1 cellular context compared by ENCODE assay signal in the genomic region with DNA sequence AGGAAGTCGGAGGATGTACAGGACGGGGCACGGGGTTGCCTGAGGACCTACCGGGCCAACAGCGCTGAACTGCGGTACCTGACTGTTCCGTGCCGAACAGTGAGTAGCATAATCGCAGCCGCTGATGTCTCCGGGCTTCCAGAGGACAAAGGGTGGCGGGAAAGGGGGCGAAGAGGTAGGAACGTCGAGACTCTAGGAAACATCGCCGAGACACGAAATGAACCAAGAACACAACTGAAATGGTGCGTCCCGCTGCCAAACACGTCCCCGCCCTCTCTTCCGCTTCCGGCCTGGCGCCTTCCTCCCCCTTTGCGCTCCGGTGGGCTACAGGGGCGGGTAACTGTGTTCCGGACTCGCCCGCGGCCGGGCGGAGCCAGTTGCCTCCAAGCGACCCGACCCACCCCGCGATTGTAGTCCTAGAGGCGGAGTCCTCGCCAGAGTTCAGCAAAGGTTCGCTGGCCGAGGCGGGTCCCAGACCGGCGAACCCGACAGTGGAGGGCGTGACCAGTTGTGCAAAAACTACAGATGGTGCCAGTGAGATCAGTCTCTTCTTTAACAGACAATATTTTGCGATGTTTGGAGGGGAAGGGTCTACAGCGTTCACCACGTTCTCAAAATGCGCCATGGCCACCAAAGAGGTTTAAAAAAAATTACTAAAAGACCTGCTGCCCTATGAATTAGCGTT.
TF ChIP-seq lines count a peak whose summit lies in the region.

A gene (minus strand): TSS at position 257 of the 685 bp plus-strand sequence. CDS start 54 bp downstream, at position 203.

TF ChIP-seq in K562, 482 proteins besides CTCF, POLR2A, EP300 and RAD21 (continued from another document and continues in another):
- TF ChIP-seq KHSRP (IDR thresholded peaks at IDR 0.05) (no peak), C11orf30 (IDR thresholded peaks at IDR 0.05; ENCODE audit: low read depth) (peak; percentile 96), ZNF696 (CRISPR knock-in tag; conservative IDR thresholded peaks at IDR 0.05) (no peak), ETV1 (tag; conservative IDR thresholded peaks at IDR 0.05; ENCODE audit: low read depth) (peak; percentile 87), CEBPB (tag; IDR thresholded peaks at IDR 0.05) (peak; percentile 55; the same call in 1 of the 2 replicates), RB1 (IDR thresholded peaks at IDR 0.05; ENCODE audit: low read depth) (peak; percentile 93), MIER1 (IDR thresholded peaks at IDR 0.05; ENCODE audit: low read depth) (no peak), ZFX (CRISPR knock-in tag; IDR thresholded peaks at IDR 0.05) (peak; percentile 60), NFIC (IDR thresholded peaks at IDR 0.05) (peak; percentile 61), FOXA1 (IDR thresholded peaks at IDR 0.05; ENCODE audit: borderline replicate concordance) (no peak), ZNF778 (CRISPR knock-in tag; IDR thresholded peaks at IDR 0.05) (no peak), NCOA1 (IDR thresholded peaks at IDR 0.05; ENCODE audit: low read depth) (peak; percentile 98), ZNF57 (CRISPR knock-in tag; IDR thresholded peaks at IDR 0.05) (no peak), TRIM24 (IDR thresholded peaks at IDR 0.05) (peak in 1 of 2 experiments; percentile 99; a peak in 3 of 4 replicates), POLR3G (IDR thresholded peaks at IDR 0.05; ENCODE audit: extremely low read depth, insufficient read length, insufficient replicate concordance) (no peak), SRSF3 (IDR thresholded peaks at IDR 0.05; ENCODE audit: insufficient read depth, low read length) (no peak), CREB1 (IDR thresholded peaks at IDR 0.05) (no peak), CREB1 (CRISPR knock-in tag; IDR thresholded peaks at IDR 0.05) (peak; percentile 68), BDP1 (IDR thresholded peaks at IDR 0.05; ENCODE audit: insufficient read depth, insufficient read length) (no peak), HDAC2 (IDR thresholded peaks at IDR 0.05) (peak; percentile 65; the same call in 1 of the 2 replicates), ESRRA (IDR thresholded peaks at IDR 0.05; ENCODE audit: borderline replicate concordance, low read depth) (peak; percentile 83), L3MBTL2 (IDR thresholded peaks at IDR 0.05) (peak; percentile 73), TARDBP (IDR thresholded peaks at IDR 0.05) (peak; percentile 72; the same call in 1 of the 2 replicates), TBL1XR1 (IDR thresholded peaks at IDR 0.05; ENCODE audit: low read length in 2 of 2) (peak; percentile 46 to 64; a peak in 2 of 4 replicates), HDAC1 (IDR thresholded peaks at IDR 0.05) (peak in 1 of 2 experiments; percentile 66; a peak in 2 of 4 replicates), MAZ (CRISPR knock-in tag; conservative IDR thresholded peaks at IDR 0.05 in 1 of 2, IDR thresholded peaks at IDR 0.05 in 1 of 2) (peak; percentile 75 to 83), HCFC1 (IDR thresholded peaks at IDR 0.05; ENCODE audit: low read depth, low read length) (peak; percentile 89), SREBF1 (IDR thresholded peaks at IDR 0.05; ENCODE audit: borderline replicate concordance, low read depth, low read length) (0 out of 2 replicates have a peak, but pooled peaks have one; percentile 48), HOXB6 (CRISPR knock-in tag; IDR thresholded peaks at IDR 0.05; ENCODE audit: borderline replicate concordance) (no peak), U2AF2 (optimal IDR thresholded peaks at IDR 0.05; ENCODE audit: low read depth, low read length) (no peak), CBX1 (IDR thresholded peaks at IDR 0.05; ENCODE audit: low read depth) (peak; percentile 74; the same call in 1 of the 2 replicates), CREM (IDR thresholded peaks at IDR 0.05; ENCODE audit: low read depth) (peak; percentile 70; the same call in 1 of the 2 replicates), GATAD2B (IDR thresholded peaks at IDR 0.05; ENCODE audit: borderline replicate concordance) (0 out of 2 replicates have a peak, but pooled peaks have one; percentile 23), GABPB2 (CRISPR knock-in tag; conservative IDR thresholded peaks at IDR 0.05) (no peak)
- TF ChIP-seq, protein P1, sequence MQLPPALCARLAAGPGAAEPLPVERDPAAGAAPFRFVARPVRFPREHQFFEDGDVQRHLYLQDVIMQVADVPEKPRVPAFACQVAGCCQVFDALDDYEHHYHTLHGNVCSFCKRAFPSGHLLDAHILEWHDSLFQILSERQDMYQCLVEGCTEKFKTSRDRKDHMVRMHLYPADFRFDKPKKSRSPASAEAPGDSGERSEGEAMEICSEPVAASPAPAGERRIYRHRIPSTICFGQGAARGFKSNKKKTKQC (CRISPR knock-in tag; IDR thresholded peaks at IDR 0.05): 0 out of 2 replicates have a peak, but pooled peaks have one; percentile 52
- TF ChIP-seq, protein P2, sequence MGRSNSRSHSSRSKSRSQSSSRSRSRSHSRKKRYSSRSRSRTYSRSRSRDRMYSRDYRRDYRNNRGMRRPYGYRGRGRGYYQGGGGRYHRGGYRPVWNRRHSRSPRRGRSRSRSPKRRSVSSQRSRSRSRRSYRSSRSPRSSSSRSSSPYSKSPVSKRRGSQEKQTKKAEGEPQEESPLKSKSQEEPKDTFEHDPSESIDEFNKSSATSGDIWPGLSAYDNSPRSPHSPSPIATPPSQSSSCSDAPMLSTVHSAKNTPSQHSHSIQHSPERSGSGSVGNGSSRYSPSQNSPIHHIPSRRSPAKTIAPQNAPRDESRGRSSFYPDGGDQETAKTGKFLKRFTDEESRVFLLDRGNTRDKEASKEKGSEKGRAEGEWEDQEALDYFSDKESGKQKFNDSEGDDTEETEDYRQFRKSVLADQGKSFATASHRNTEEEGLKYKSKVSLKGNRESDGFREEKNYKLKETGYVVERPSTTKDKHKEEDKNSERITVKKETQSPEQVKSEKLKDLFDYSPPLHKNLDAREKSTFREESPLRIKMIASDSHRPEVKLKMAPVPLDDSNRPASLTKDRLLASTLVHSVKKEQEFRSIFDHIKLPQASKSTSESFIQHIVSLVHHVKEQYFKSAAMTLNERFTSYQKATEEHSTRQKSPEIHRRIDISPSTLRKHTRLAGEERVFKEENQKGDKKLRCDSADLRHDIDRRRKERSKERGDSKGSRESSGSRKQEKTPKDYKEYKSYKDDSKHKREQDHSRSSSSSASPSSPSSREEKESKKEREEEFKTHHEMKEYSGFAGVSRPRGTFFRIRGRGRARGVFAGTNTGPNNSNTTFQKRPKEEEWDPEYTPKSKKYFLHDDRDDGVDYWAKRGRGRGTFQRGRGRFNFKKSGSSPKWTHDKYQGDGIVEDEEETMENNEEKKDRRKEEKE (IDR thresholded peaks at IDR 0.05; ENCODE audit: borderline replicate concordance in 1 of 2, control insufficient read depth in 1 of 2, low read depth in 2 of 2, low read length in 1 of 2): peak in 1 of 2 experiments; percentile 87; a peak in 1 of 4 replicates
- TF ChIP-seq, protein P3, sequence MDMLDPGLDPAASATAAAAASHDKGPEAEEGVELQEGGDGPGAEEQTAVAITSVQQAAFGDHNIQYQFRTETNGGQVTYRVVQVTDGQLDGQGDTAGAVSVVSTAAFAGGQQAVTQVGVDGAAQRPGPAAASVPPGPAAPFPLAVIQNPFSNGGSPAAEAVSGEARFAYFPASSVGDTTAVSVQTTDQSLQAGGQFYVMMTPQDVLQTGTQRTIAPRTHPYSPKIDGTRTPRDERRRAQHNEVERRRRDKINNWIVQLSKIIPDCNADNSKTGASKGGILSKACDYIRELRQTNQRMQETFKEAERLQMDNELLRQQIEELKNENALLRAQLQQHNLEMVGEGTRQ (CRISPR knock-in tag; IDR thresholded peaks at IDR 0.05): no peak
- TF ChIP-seq, protein P4, sequence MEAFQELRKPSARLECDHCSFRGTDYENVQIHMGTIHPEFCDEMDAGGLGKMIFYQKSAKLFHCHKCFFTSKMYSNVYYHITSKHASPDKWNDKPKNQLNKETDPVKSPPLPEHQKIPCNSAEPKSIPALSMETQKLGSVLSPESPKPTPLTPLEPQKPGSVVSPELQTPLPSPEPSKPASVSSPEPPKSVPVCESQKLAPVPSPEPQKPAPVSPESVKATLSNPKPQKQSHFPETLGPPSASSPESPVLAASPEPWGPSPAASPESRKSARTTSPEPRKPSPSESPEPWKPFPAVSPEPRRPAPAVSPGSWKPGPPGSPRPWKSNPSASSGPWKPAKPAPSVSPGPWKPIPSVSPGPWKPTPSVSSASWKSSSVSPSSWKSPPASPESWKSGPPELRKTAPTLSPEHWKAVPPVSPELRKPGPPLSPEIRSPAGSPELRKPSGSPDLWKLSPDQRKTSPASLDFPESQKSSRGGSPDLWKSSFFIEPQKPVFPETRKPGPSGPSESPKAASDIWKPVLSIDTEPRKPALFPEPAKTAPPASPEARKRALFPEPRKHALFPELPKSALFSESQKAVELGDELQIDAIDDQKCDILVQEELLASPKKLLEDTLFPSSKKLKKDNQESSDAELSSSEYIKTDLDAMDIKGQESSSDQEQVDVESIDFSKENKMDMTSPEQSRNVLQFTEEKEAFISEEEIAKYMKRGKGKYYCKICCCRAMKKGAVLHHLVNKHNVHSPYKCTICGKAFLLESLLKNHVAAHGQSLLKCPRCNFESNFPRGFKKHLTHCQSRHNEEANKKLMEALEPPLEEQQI (IDR thresholded peaks at IDR 0.05): 0 out of 2 replicates have a peak, but pooled peaks have one; percentile 70
- TF ChIP-seq, protein P5, sequence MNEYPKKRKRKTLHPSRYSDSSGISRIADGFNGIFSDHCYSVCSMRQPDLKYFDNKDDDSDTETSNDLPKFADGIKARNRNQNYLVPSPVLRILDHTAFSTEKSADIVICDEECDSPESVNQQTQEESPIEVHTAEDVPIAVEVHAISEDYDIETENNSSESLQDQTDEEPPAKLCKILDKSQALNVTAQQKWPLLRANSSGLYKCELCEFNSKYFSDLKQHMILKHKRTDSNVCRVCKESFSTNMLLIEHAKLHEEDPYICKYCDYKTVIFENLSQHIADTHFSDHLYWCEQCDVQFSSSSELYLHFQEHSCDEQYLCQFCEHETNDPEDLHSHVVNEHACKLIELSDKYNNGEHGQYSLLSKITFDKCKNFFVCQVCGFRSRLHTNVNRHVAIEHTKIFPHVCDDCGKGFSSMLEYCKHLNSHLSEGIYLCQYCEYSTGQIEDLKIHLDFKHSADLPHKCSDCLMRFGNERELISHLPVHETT (CRISPR knock-in tag; conservative IDR thresholded peaks at IDR 0.05 in 1 of 2, IDR thresholded peaks at IDR 0.05 in 1 of 2): peak in 1 of 2 experiments; percentile 63; a peak in 2 of 4 replicates
- TF ChIP-seq, protein P6, sequence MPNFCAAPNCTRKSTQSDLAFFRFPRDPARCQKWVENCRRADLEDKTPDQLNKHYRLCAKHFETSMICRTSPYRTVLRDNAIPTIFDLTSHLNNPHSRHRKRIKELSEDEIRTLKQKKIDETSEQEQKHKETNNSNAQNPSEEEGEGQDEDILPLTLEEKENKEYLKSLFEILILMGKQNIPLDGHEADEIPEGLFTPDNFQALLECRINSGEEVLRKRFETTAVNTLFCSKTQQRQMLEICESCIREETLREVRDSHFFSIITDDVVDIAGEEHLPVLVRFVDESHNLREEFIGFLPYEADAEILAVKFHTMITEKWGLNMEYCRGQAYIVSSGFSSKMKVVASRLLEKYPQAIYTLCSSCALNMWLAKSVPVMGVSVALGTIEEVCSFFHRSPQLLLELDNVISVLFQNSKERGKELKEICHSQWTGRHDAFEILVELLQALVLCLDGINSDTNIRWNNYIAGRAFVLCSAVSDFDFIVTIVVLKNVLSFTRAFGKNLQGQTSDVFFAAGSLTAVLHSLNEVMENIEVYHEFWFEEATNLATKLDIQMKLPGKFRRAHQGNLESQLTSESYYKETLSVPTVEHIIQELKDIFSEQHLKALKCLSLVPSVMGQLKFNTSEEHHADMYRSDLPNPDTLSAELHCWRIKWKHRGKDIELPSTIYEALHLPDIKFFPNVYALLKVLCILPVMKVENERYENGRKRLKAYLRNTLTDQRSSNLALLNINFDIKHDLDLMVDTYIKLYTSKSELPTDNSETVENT (CRISPR knock-in tag; IDR thresholded peaks at IDR 0.05): 0 out of 2 replicates have a peak, but pooled peaks have one; percentile 66
- TF ChIP-seq, protein P7, sequence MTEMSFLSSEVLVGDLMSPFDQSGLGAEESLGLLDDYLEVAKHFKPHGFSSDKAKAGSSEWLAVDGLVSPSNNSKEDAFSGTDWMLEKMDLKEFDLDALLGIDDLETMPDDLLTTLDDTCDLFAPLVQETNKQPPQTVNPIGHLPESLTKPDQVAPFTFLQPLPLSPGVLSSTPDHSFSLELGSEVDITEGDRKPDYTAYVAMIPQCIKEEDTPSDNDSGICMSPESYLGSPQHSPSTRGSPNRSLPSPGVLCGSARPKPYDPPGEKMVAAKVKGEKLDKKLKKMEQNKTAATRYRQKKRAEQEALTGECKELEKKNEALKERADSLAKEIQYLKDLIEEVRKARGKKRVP (CRISPR knock-in tag; IDR thresholded peaks at IDR 0.05): no peak; the same call in 1 of the 2 replicates
- TF ChIP-seq, protein P8, sequence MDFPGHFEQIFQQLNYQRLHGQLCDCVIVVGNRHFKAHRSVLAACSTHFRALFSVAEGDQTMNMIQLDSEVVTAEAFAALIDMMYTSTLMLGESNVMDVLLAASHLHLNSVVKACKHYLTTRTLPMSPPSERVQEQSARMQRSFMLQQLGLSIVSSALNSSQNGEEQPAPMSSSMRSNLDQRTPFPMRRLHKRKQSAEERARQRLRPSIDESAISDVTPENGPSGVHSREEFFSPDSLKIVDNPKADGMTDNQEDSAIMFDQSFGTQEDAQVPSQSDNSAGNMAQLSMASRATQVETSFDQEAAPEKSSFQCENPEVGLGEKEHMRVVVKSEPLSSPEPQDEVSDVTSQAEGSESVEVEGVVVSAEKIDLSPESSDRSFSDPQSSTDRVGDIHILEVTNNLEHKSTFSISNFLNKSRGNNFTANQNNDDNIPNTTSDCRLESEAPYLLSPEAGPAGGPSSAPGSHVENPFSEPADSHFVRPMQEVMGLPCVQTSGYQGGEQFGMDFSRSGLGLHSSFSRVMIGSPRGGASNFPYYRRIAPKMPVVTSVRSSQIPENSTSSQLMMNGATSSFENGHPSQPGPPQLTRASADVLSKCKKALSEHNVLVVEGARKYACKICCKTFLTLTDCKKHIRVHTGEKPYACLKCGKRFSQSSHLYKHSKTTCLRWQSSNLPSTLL (IDR thresholded peaks at IDR 0.05): no peak
- TF ChIP-seq, protein P9, sequence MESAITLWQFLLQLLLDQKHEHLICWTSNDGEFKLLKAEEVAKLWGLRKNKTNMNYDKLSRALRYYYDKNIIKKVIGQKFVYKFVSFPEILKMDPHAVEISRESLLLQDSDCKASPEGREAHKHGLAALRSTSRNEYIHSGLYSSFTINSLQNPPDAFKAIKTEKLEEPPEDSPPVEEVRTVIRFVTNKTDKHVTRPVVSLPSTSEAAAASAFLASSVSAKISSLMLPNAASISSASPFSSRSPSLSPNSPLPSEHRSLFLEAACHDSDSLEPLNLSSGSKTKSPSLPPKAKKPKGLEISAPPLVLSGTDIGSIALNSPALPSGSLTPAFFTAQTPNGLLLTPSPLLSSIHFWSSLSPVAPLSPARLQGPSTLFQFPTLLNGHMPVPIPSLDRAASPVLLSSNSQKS (CRISPR knock-in tag; IDR thresholded peaks at IDR 0.05): no peak
- TF ChIP-seq, protein P10, sequence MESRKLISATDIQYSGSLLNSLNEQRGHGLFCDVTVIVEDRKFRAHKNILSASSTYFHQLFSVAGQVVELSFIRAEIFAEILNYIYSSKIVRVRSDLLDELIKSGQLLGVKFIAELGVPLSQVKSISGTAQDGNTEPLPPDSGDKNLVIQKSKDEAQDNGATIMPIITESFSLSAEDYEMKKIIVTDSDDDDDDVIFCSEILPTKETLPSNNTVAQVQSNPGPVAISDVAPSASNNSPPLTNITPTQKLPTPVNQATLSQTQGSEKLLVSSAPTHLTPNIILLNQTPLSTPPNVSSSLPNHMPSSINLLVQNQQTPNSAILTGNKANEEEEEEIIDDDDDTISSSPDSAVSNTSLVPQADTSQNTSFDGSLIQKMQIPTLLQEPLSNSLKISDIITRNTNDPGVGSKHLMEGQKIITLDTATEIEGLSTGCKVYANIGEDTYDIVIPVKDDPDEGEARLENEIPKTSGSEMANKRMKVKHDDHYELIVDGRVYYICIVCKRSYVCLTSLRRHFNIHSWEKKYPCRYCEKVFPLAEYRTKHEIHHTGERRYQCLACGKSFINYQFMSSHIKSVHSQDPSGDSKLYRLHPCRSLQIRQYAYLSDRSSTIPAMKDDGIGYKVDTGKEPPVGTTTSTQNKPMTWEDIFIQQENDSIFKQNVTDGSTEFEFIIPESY (CRISPR knock-in tag; IDR thresholded peaks at IDR 0.05): peak; percentile 28; the same call in 1 of the 2 replicates
